Comparison of ENCODE assay signal across 22 cellular contexts in genomic region chr4:1972414-1972813, GRCh38. TPM values are rescaled to one million over a fixed set of nuclear protein-coding genes. Genes with fewer than 3 reads are reported as not detected.
DNase-seq lines count a peak whose midpoint lies in the region; ATAC-seq, FAIRE-seq and TF ChIP-seq lines count a peak whose summit lies in the region.
"Had no signal": no experiment of that assay in that cellular context is flagged by ENCODE, and none has a peak within 500 bp of the region (broad histone marks: within the 10 kb centered on the region; RNA-seq: fewer than 3 reads in every experiment).

No MANE protein-coding gene starts in this region.

- H3K9me3 ChIP-seq in NT2/D1 (ENCODE audit: insufficient read depth, low read length): no peaks in the 10 kb centered on the region

- no peaks in the 10 kb centered on the region for H3K9me3 Mint-ChIP-seq in type B pancreatic cell
- H3K9me3 Mint-ChIP-seq: CD14-positive monocyte, GM23338 had no signal

- no peak for ATAC-seq in HG02610 (IDR thresholded peaks at IDR 0.05; ENCODE audit: unreplicated experiment)
- ATAC-seq: GM23338, HCT116 had no signal

- H3K9ac ChIP-seq in NT2/D1 (ENCODE audit: insufficient read length, low read depth): peak overlapping the region; percentile 1

- DNase-seq in NT2/D1 (ENCODE audit: low read depth, low spot score) (no peak), bronchial epithelial cell (ENCODE audit: low read depth) (no peak), posterior vena cava (ENCODE audit: low spot score) (peak; percentile 15), type B pancreatic cell (ENCODE audit: extremely low spot score, unreplicated experiment) (no peak), C1 segment of cervical spinal cord (lab: John Stamatoyannopoulos, UW) (no peak)
- DNase-seq in stimulated activated CD4-positive, alpha-beta T cell treated with anti-CD3 and anti-CD28 coated beads, Interleukin-2, amount 100 ng/mL, for 24 hours: no peak
- DNase-seq: DMS79, Kasumi-1, NCI-H1694, NCI-H2081, NCI-H2171, NCI-H345, NCI-H524, OCI-M1, SHP77, SW 1271 had no signal

- H3K27ac Mint-ChIP-seq in type B pancreatic cell: peak overlapping the region; percentile 30
- H3K27ac Mint-ChIP-seq: GM23338 had no signal

- H3K27me3 ChIP-seq in NT2/D1 (ENCODE audit: insufficient read depth, insufficient read length): no peaks in the 10 kb centered on the region
- H3K27me3 ChIP-seq in bronchial epithelial cell (ENCODE audit: control insufficient read depth, insufficient read depth, low read length): no peaks in the 10 kb centered on the region

- peaks cover 3% of the 10 kb centered on the region for H3K4me1 ChIP-seq in NT2/D1 (ENCODE audit: insufficient read depth, insufficient read length)

- no peaks in the 10 kb centered on the region for H3K27me3 Mint-ChIP-seq in type B pancreatic cell

- H3K4me1 Mint-ChIP-seq in type B pancreatic cell (ENCODE audit: unreplicated experiment): no peaks in the 10 kb centered on the region
- H3K4me1 Mint-ChIP-seq: CD14-positive monocyte, GM23338 had no signal

- H3K4me3 ChIP-seq in NT2/D1 (ENCODE audit: insufficient read length, low read depth) (no peak overlapping the region), bronchial epithelial cell (ENCODE audit: low read depth, low read length) (no peak overlapping the region)
- H3K4me3 ChIP-seq: GM23338 had no signal

- intact Hi-C loops in posterior vena cava (cut with DNase I): no loop called here

- H3K36me3 Mint-ChIP-seq in type B pancreatic cell: peaks cover 17% of the 10 kb centered on the region

- no peak overlapping the region for H3K4me3 Mint-ChIP-seq in type B pancreatic cell
- H3K4me3 Mint-ChIP-seq: CD14-positive monocyte, GM23338 had no signal

- TF ChIP-seq CTCF in bronchial epithelial cell (IDR thresholded peaks at IDR 0.05; ENCODE audit: insufficient read depth, low read length, severe bottlenecking): no peak
- TF ChIP-seq CTCF in type B pancreatic cell (conservative IDR thresholded peaks at IDR 0.05): no peak

- peak; percentile 40 for FAIRE-seq in bronchial epithelial cell (lab: Jason Lieb, UNC)
- FAIRE-seq: A204.1, RCC 7860 had no signal

- H3K36me3 ChIP-seq in NT2/D1 (ENCODE audit: insufficient read depth, insufficient read length, low read length): peaks cover 92% of the 10 kb centered on the region
- peaks cover 20% of the 10 kb centered on the region for H3K36me3 ChIP-seq in bronchial epithelial cell (ENCODE audit: control insufficient read depth, insufficient read depth, low read length)

RNA-seq across cellular contexts. Expression of gene NELFA, which starts 36.4 kb away (rescaled TPM):
- 14.7 and 17.9 TPM in 2 replicates for total RNA-seq in bronchial epithelial cell
- total RNA-seq in posterior vena cava: 10 to 100 TPM; 16.2 to 17.3 TPM
- 42.2 and 44.8 TPM in 2 replicates for total RNA-seq in type B pancreatic cell (ENCODE audit: low replicate concordance)
